9 cellular contexts compared by ENCODE assay signal in genomic region chr14:72538387-72538786, GRCh38.
"Had no signal": no experiment of that assay in that cellular context is flagged by ENCODE, and none has a peak within 500 bp of the region (broad histone marks: within the 10 kb centered on the region; RNA-seq: fewer than 3 reads in every experiment).

No MANE protein-coding gene starts in this region.

- DNase-seq: GM23248, GOT3, H7, HFFc6, KBM-7 had no signal

- H3K27ac Mint-ChIP-seq: HFFc6, IgD-negative memory B cell had no signal

- H3K36me3 ChIP-seq: HAP-1 had no signal

- H3K27me3 Mint-ChIP-seq: IgD-negative memory B cell had no signal

- H3K27ac ChIP-seq: GM23248, HL-60 had no signal

- H3K4me1 ChIP-seq: HAP-1 had no signal

- H3K4me3 Mint-ChIP-seq: HFFc6 had no signal

- ATAC-seq: HCT116 had no signal

- H3K4me3 ChIP-seq: GM23248, HAP-1 had no signal
